In genomic region chr17:10120749-10121148, GRCh38 we compare ENCODE assay signal across 19 cellular contexts.
DNase-seq lines count a peak whose midpoint lies in the region; ATAC-seq and TF ChIP-seq lines count a peak whose summit lies in the region.
"Had no signal": no experiment of that assay in that cellular context is flagged by ENCODE, and none has a peak within 500 bp of the region (broad histone marks: within the 10 kb centered on the region; RNA-seq: fewer than 3 reads in every experiment).

No MANE protein-coding gene starts in this region.

- no peaks in the 10 kb centered on the region for H3K9me3 Mint-ChIP-seq in CD4-positive, alpha-beta T cell
- H3K9me3 Mint-ChIP-seq: activated T-cell treated with anti-CD3 and anti-CD28 coated beads, Interleukin-2, amount 50 U/mL, for 4 hours; WTC11 had no signal

- H3K27ac ChIP-seq in CD4-positive, alpha-beta T cell (ENCODE audit: low read depth, low read length) = no peak overlapping the region
- H3K27ac ChIP-seq: C4-2B, foreskin keratinocyte had no signal

- H3K4me1 Mint-ChIP-seq in CD4-positive, alpha-beta T cell (ENCODE audit: low read depth) = peaks cover 50% of the 10 kb centered on the region

- POLR2A ChIA-PET in CD4-positive, alpha-beta T cell (lab: Charles Lee) = interaction anchor here (0.7 kb wide), 1 partner anchor 9 kb away, joined by 3 read pairs; no protein-coding TSS in a partner anchor

- intact Hi-C loops in CD4-positive, alpha-beta T cell (cut with DNase I, micrococcal nuclease) = no loop called here
- intact Hi-C loops in posterior vena cava (cut with DNase I) = loop anchor here in 1 of 2 donors (10.0 kb wide), 1 partner anchor 54 kb away; no protein-coding TSS in a partner anchor

- H3K27me3 Mint-ChIP-seq in CD4-positive, alpha-beta T cell = peaks cover 4% of the 10 kb centered on the region

- DNase-seq in CD4-positive, alpha-beta T cell = no peak
- DNase-seq in Jurkat, Clone E6-1 (ENCODE audit: low read depth, low spot score) = peak; percentile 97
- peak; percentile 59 for DNase-seq in choroid plexus epithelial cell (ENCODE audit: low read depth)
- peak; percentile 64 for DNase-seq in posterior vena cava (ENCODE audit: low spot score)
- DNase-seq in amniotic stem cell (lab: John Stamatoyannopoulos, UW) = no peak
- DNase-seq: activated T-cell treated with anti-CD3 and anti-CD28 coated beads, Interleukin-2, amount 50 U/mL, for 4 hours; effector CD4-positive, alpha-beta T cell; foreskin keratinocyte; midbrain; NCI-H146; NCI-H524; PC-3; SW 1271 had no signal

- peak overlapping the region; percentile 56 for H3K4me3 Mint-ChIP-seq in CD4-positive, alpha-beta T cell
- H3K4me3 Mint-ChIP-seq: activated T-cell treated with anti-CD3 and anti-CD28 coated beads, Interleukin-2, amount 50 U/mL, for 4 hours; brain; WTC11 had no signal

- H3K9me3 ChIP-seq in CD4-positive, alpha-beta T cell (ENCODE audit: control insufficient read depth, low read length) = no peaks in the 10 kb centered on the region

- H3K4me3 ChIP-seq in Jurkat, Clone E6-1 (ENCODE audit: low read length) = peak overlapping the region; percentile 32
- no peak overlapping the region for H3K4me3 ChIP-seq in choroid plexus epithelial cell (ENCODE audit: low read depth, low read length)

- no peaks in the 10 kb centered on the region for H3K36me3 Mint-ChIP-seq in CD4-positive, alpha-beta T cell (ENCODE audit: low read depth)
- H3K36me3 Mint-ChIP-seq: brain, WTC11 had no signal

- CTCF ChIA-PET in CD4-positive, alpha-beta T cell (lab: Charles Lee) = no interaction called here

- ATAC-seq in CD4-positive, alpha-beta T cell (ENCODE audit: poor library complexity) = peak; percentile 52
- ATAC-seq in HG03280 (IDR thresholded peaks at IDR 0.05; ENCODE audit: unreplicated experiment) = no peak
- ATAC-seq in HG03469 (IDR thresholded peaks at IDR 0.05; ENCODE audit: unreplicated experiment) = no peak
- ATAC-seq in GM19035 (IDR thresholded peaks at IDR 0.05; ENCODE audit: unreplicated experiment) = no peak
- ATAC-seq: foreskin keratinocyte, PC-3, WTC11 had no signal

- no peak for TF ChIP-seq CTCF in CD4-positive, alpha-beta T cell (IDR thresholded peaks at IDR 0.05)
- no peak for TF ChIP-seq CTCF in choroid plexus epithelial cell (conservative IDR thresholded peaks at IDR 0.05; ENCODE audit: low read depth, low read length)

- no peaks in the 10 kb centered on the region for H3K27me3 ChIP-seq in CD4-positive, alpha-beta T cell (ENCODE audit: control insufficient read depth, insufficient read depth, low read length)
- H3K27me3 ChIP-seq: foreskin keratinocyte had no signal

- peak overlapping the region; percentile 52 for H3K27ac Mint-ChIP-seq in CD4-positive, alpha-beta T cell
- H3K27ac Mint-ChIP-seq: brain had no signal

Comparison
In these comparisons a context has a peak if more than half of its experiments do, and no peak if none do; other contexts are left out.
1. DNase-seq: peak in Jurkat, Clone E6-1 (single experiment), choroid plexus epithelial cell (single experiment) and posterior vena cava (single experiment); none in CD4-positive, alpha-beta T cell (0 of 10) and amniotic stem cell (single experiment).